ENCODE assay signal across 8 cellular contexts in genomic region chr7:139601176-139601575, GRCh38.
"Had no signal": no experiment of that assay in that cellular context is flagged by ENCODE, and none has a peak within 500 bp of the region (broad histone marks: within the 10 kb centered on the region; RNA-seq: fewer than 3 reads in every experiment).

No MANE protein-coding gene starts in this region.

- H3K27me3 Mint-ChIP-seq: IgD-negative memory B cell had no signal

- H3K27ac Mint-ChIP-seq: IgD-negative memory B cell had no signal

- FAIRE-seq: HepG2, HTR-8/SVneo had no signal

- H3K9me3 Mint-ChIP-seq: IgD-negative memory B cell had no signal

- H3K4me2 ChIP-seq: KMS-11 had no signal

- H3K27ac ChIP-seq: HL-60, KMS-11 had no signal

- DNase-seq: IMR-90, KBM-7, KG1 had no signal

- H3K4me3 Mint-ChIP-seq: IgD-negative memory B cell had no signal

- H3K9ac ChIP-seq: KMS-11 had no signal
